Comparison of ENCODE assay signal across 1 cellular context in genomic region chr7:193538-194256, GRCh38.
TF ChIP-seq lines count a peak whose summit lies in the region.

No MANE protein-coding gene starts in this region.

TF ChIP-seq in HepG2, 621 proteins besides CTCF, POLR2A, EP300 and RAD21 (continued from another document and continues in another):
- TF ChIP-seq ZUFSP (CRISPR knock-in tag; IDR thresholded peaks at IDR 0.05; ENCODE audit: borderline replicate concordance) = no peak
- no peak for TF ChIP-seq ZNF235 (CRISPR knock-in tag; IDR thresholded peaks at IDR 0.05; ENCODE audit: borderline replicate concordance)
- no peak for TF ChIP-seq ZKSCAN5 (CRISPR knock-in tag; IDR thresholded peaks at IDR 0.05)
- TF ChIP-seq BCL3 (CRISPR knock-in tag; IDR thresholded peaks at IDR 0.05) = no peak
- no peak for TF ChIP-seq PAXIP1 (CRISPR knock-in tag; conservative IDR thresholded peaks at IDR 0.05)
- no peak for TF ChIP-seq ONECUT2 (CRISPR knock-in tag; IDR thresholded peaks at IDR 0.05)
- TF ChIP-seq KDM6A (CRISPR knock-in tag; IDR thresholded peaks at IDR 0.05; ENCODE audit: low read depth) = no peak
- no peak for TF ChIP-seq ZNF33A (CRISPR knock-in tag; IDR thresholded peaks at IDR 0.05; ENCODE audit: borderline replicate concordance)
- no peak for TF ChIP-seq CREM (IDR thresholded peaks at IDR 0.05)
- TF ChIP-seq CREM (CRISPR knock-in tag; IDR thresholded peaks at IDR 0.05) = no peak
- TF ChIP-seq RFXANK (CRISPR knock-in tag; IDR thresholded peaks at IDR 0.05) = no peak
- 0 out of 2 replicates have a peak, but pooled peaks have one; percentile 52 for TF ChIP-seq SNAI1 (CRISPR knock-in tag; IDR thresholded peaks at IDR 0.05; ENCODE audit: borderline replicate concordance)
- 0 out of 2 replicates have a peak, but pooled peaks have one; percentile 4 for TF ChIP-seq ZNF761 (CRISPR knock-in tag; conservative IDR thresholded peaks at IDR 0.05)
- no peak for TF ChIP-seq TMF1 (CRISPR knock-in tag; IDR thresholded peaks at IDR 0.05; ENCODE audit: low read depth)
- no peak for TF ChIP-seq ZNF326 (CRISPR knock-in tag; IDR thresholded peaks at IDR 0.05; ENCODE audit: borderline replicate concordance)
- no peak for TF ChIP-seq MAFK (conservative IDR thresholded peaks at IDR 0.05 in 1 of 2, IDR thresholded peaks at IDR 0.05 in 1 of 2; ENCODE audit: low read length in 2 of 2)
- no peak for TF ChIP-seq RXRB (CRISPR knock-in tag; IDR thresholded peaks at IDR 0.05; ENCODE audit: borderline replicate concordance)
- no peak for TF ChIP-seq ZNF720 (CRISPR knock-in tag; IDR thresholded peaks at IDR 0.05)
- TF ChIP-seq ZNF567 (CRISPR knock-in tag; IDR thresholded peaks at IDR 0.05; ENCODE audit: borderline replicate concordance) = no peak
- peak; percentile 19; the same call in 1 of the 2 replicates for TF ChIP-seq ZNF766 (CRISPR knock-in tag; IDR thresholded peaks at IDR 0.05; ENCODE audit: borderline replicate concordance)
- TF ChIP-seq HBP1 (CRISPR knock-in tag; IDR thresholded peaks at IDR 0.05; ENCODE audit: low read depth) = 0 out of 2 replicates have a peak, but pooled peaks have one; percentile 30
- TF ChIP-seq BATF2 (CRISPR knock-in tag; IDR thresholded peaks at IDR 0.05) = no peak
- TF ChIP-seq NFE2 (CRISPR knock-in tag; IDR thresholded peaks at IDR 0.05) = no peak
- no peak for TF ChIP-seq GMEB2 (CRISPR knock-in tag; IDR thresholded peaks at IDR 0.05; ENCODE audit: low read depth)
- peak; percentile 72 for TF ChIP-seq ZNF317 (CRISPR knock-in tag; IDR thresholded peaks at IDR 0.05)
- TF ChIP-seq ZNF576 (CRISPR knock-in tag; IDR thresholded peaks at IDR 0.05) = no peak
- TF ChIP-seq ZNF879 (CRISPR knock-in tag; IDR thresholded peaks at IDR 0.05) = no peak
- TF ChIP-seq ZNF30 (CRISPR knock-in tag; IDR thresholded peaks at IDR 0.05) = no peak
- no peak for TF ChIP-seq ZNF296 (CRISPR knock-in tag; conservative IDR thresholded peaks at IDR 0.05)
- no peak for TF ChIP-seq YEATS2 (CRISPR knock-in tag; IDR thresholded peaks at IDR 0.05; ENCODE audit: borderline replicate concordance)
- TF ChIP-seq TRAFD1 (CRISPR knock-in tag; IDR thresholded peaks at IDR 0.05; ENCODE audit: borderline replicate concordance) = no peak
- TF ChIP-seq SUZ12 (IDR thresholded peaks at IDR 0.05; ENCODE audit: low read depth, low read length) = no peak
- TF ChIP-seq ZNF282 (IDR thresholded peaks at IDR 0.05; ENCODE audit: partially characterized antibody) = no peak
- 0 out of 2 replicates have a peak, but pooled peaks have one; percentile 43 for TF ChIP-seq NRL (CRISPR knock-in tag; IDR thresholded peaks at IDR 0.05; ENCODE audit: borderline replicate concordance)
- no peak for TF ChIP-seq KMT2B (CRISPR knock-in tag; IDR thresholded peaks at IDR 0.05)
- TF ChIP-seq ZNF773 (CRISPR knock-in tag; IDR thresholded peaks at IDR 0.05; ENCODE audit: borderline replicate concordance) = no peak
- no peak for TF ChIP-seq ZNF746 (CRISPR knock-in tag; IDR thresholded peaks at IDR 0.05)
- TF ChIP-seq KDM5B (CRISPR knock-in tag; IDR thresholded peaks at IDR 0.05; ENCODE audit: borderline replicate concordance) = no peak
- no peak for TF ChIP-seq ZSCAN12 (CRISPR knock-in tag; IDR thresholded peaks at IDR 0.05)
- no peak for TF ChIP-seq ZNF775 (CRISPR knock-in tag; IDR thresholded peaks at IDR 0.05; ENCODE audit: borderline replicate concordance)
- TF ChIP-seq KLF13 (CRISPR knock-in tag; IDR thresholded peaks at IDR 0.05) = no peak
- TF ChIP-seq MED8 (CRISPR knock-in tag; IDR thresholded peaks at IDR 0.05; ENCODE audit: insufficient replicate concordance) = peak; percentile 20
- no peak for TF ChIP-seq TBX3 (IDR thresholded peaks at IDR 0.05; ENCODE audit: borderline replicate concordance)
- no peak for TF ChIP-seq SMYD3 (CRISPR knock-in tag; IDR thresholded peaks at IDR 0.05)
- TF ChIP-seq KLF12 (CRISPR knock-in tag; IDR thresholded peaks at IDR 0.05; ENCODE audit: borderline replicate concordance) = no peak
- 0 out of 2 replicates have a peak, but pooled peaks have one; percentile 55 for TF ChIP-seq ZNF558 (CRISPR knock-in tag; IDR thresholded peaks at IDR 0.05; ENCODE audit: borderline replicate concordance)
- no peak for TF ChIP-seq ZNF383 (CRISPR knock-in tag; IDR thresholded peaks at IDR 0.05; ENCODE audit: borderline replicate concordance)
- TF ChIP-seq ATF7-NPFF (CRISPR knock-in tag; IDR thresholded peaks at IDR 0.05; ENCODE audit: low read depth) = 0 out of 2 replicates have a peak, but pooled peaks have one; percentile 6
- no peak for TF ChIP-seq NBN (conservative IDR thresholded peaks at IDR 0.05)
- no peak for TF ChIP-seq ZNF510 (CRISPR knock-in tag; IDR thresholded peaks at IDR 0.05; ENCODE audit: low read depth)
- TF ChIP-seq ZNF687 (CRISPR knock-in tag; IDR thresholded peaks at IDR 0.05) = no peak
- no peak for TF ChIP-seq ZFX (CRISPR knock-in tag; IDR thresholded peaks at IDR 0.05; ENCODE audit: low read depth)
- TF ChIP-seq ZSCAN21 (CRISPR knock-in tag; IDR thresholded peaks at IDR 0.05; ENCODE audit: borderline replicate concordance) = no peak
- no peak for TF ChIP-seq HCFC1 (IDR thresholded peaks at IDR 0.05; ENCODE audit: low read depth, low read length)
- no peak for TF ChIP-seq ZFP62 (CRISPR knock-in tag; IDR thresholded peaks at IDR 0.05)
- no peak for TF ChIP-seq CBFB (CRISPR knock-in tag; IDR thresholded peaks at IDR 0.05)
